1 cellular context compared by ENCODE assay signal in genomic region chr10:110566472-110567200, GRCh38.
TF ChIP-seq lines count a peak whose summit lies in the region.

No MANE protein-coding gene starts in this region.

TF ChIP-seq in HepG2, 621 proteins besides CTCF, POLR2A, EP300 and RAD21:
- TF ChIP-seq TBX3 (IDR thresholded peaks at IDR 0.05; ENCODE audit: borderline replicate concordance) (no peak), RFXAP (CRISPR knock-in tag; IDR thresholded peaks at IDR 0.05; ENCODE audit: borderline replicate concordance) (no peak), STAT6 (CRISPR knock-in tag; IDR thresholded peaks at IDR 0.05; ENCODE audit: borderline replicate concordance) (peak; percentile 58; the same call in 1 of the 2 replicates), ZNF770 (CRISPR knock-in tag; IDR thresholded peaks at IDR 0.05) (peak; percentile 41; the same call in 1 of the 2 replicates), GMEB1 (CRISPR knock-in tag; IDR thresholded peaks at IDR 0.05; ENCODE audit: borderline replicate concordance) (no peak), ZBTB38 (CRISPR knock-in tag; IDR thresholded peaks at IDR 0.05) (peak; percentile 49; the same call in 1 of the 2 replicates)
